ENCODE assay signal across 25 cellular contexts in the genomic region with DNA sequence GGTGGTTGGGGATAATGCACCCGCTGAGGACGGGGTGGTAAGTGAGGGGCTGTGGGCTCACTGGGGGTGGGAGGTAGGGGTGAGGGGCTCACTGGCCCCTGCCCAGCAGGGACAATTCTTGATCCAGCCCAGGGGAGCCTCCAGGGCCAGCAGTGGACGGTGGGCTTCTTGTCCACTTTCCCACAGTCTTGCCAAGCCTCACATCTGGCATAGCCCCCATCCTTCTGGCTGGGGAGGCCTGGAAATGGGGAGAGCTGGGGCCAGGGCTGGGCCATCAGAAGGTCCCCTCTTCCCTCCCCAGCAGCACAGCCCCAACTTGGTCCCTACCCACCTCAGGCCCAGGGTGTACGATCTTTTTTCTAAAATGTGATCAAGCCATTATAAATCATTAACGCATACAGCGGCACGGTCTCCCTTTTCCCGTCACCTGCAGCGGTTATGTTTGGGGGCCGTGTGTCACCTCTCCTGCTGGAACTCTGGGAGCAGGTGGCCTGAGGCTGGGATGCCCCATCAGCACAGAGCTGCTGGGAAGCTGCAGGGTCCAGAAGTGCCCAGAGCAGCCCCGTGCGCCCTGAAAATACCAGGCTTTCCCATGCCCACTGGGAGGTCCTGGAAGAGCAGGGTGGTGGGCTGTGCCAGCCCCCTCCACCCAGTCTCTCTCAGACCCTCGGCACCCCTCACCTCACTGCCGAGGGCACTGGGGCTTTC.
"Had no signal": no experiment of that assay in that cellular context is flagged by ENCODE, and none has a peak within 500 bp of the region (broad histone marks: within the 10 kb centered on the region; RNA-seq: fewer than 3 reads in every experiment).

No MANE protein-coding gene starts in this region.

- H3K4me1 ChIP-seq: adrenal gland, colonic mucosa, pancreas, psoas muscle, tibial artery, upper lobe of right lung had no signal

- H3K4me3 Mint-ChIP-seq: activated B cell treated with CpG ODN at 0.5 μM for 24 hours; activated naive CD4-positive, alpha-beta T cell treated with anti-CD3 and anti-CD28 coated beads for 36 hours; activated naive CD8-positive, alpha-beta T cell treated with anti-CD3 and anti-CD28 coated beads for 36 hours; activated T-cell treated with anti-CD3 and anti-CD28 coated beads, Interleukin-2, amount 50 U/mL, for 72 hours; nephron; stimulated activated memory B cell treated with anti-CD40 and anti-IgM and Interleukin-4, amounts not matched to agents 10 μg/mL and 1 μg/mL and 100 μg/mL, for 72 hours; stimulated activated naive CD8-positive, alpha-beta T cell treated with anti-CD3 and anti-CD28 coated beads, Interleukin-15, amount 100 ng/mL, for 72 hours; T-cell; T-helper 2 cell treated with Interferon-gamma antibody and Interleukin-4, amounts not matched to agents 5 μg/mL and 100 μg/mL, for 36 hours had no signal

- H3K9me3 Mint-ChIP-seq: activated B cell treated with CpG ODN at 0.5 μM for 24 hours; activated naive CD4-positive, alpha-beta T cell treated with anti-CD3 and anti-CD28 coated beads for 36 hours; activated naive CD8-positive, alpha-beta T cell treated with anti-CD3 and anti-CD28 coated beads for 36 hours; activated T-cell treated with anti-CD3 and anti-CD28 coated beads, Interleukin-2, amount 50 U/mL, for 72 hours; nephron; stimulated activated memory B cell treated with anti-CD40 and anti-IgM and Interleukin-4, amounts not matched to agents 10 μg/mL and 1 μg/mL and 100 μg/mL, for 72 hours; stimulated activated naive CD8-positive, alpha-beta T cell treated with anti-CD3 and anti-CD28 coated beads, Interleukin-15, amount 100 ng/mL, for 72 hours; T-cell; T-helper 2 cell treated with Interferon-gamma antibody and Interleukin-4, amounts not matched to agents 5 μg/mL and 100 μg/mL, for 36 hours had no signal

- H3K36me3 Mint-ChIP-seq: activated naive CD8-positive, alpha-beta T cell treated with anti-CD3 and anti-CD28 coated beads for 36 hours; stimulated activated memory B cell treated with anti-CD40 and anti-IgM and Interleukin-4, amounts not matched to agents 10 μg/mL and 1 μg/mL and 100 μg/mL, for 72 hours; T-cell had no signal

- H3K9me3 ChIP-seq: adrenal gland, body of pancreas, colonic mucosa, pancreas, psoas muscle, tibial artery, upper lobe of right lung had no signal

- H3K27ac Mint-ChIP-seq: activated B cell treated with CpG ODN at 0.5 μM for 24 hours; activated naive CD4-positive, alpha-beta T cell treated with anti-CD3 and anti-CD28 coated beads for 36 hours; activated naive CD8-positive, alpha-beta T cell treated with anti-CD3 and anti-CD28 coated beads for 36 hours; activated T-cell treated with anti-CD3 and anti-CD28 coated beads, Interleukin-2, amount 50 U/mL, for 72 hours; nephron; stimulated activated memory B cell treated with anti-CD40 and anti-IgM and Interleukin-4, amounts not matched to agents 10 μg/mL and 1 μg/mL and 100 μg/mL, for 72 hours; stimulated activated naive CD8-positive, alpha-beta T cell treated with anti-CD3 and anti-CD28 coated beads, Interleukin-15, amount 100 ng/mL, for 72 hours; T-cell; T-helper 2 cell treated with Interferon-gamma antibody and Interleukin-4, amounts not matched to agents 5 μg/mL and 100 μg/mL, for 36 hours had no signal

- H3K27me3 Mint-ChIP-seq: activated naive CD8-positive, alpha-beta T cell treated with anti-CD3 and anti-CD28 coated beads for 36 hours; T-cell had no signal

- H3K27ac ChIP-seq: body of pancreas, colonic mucosa, epithelial cell of prostate, hepatocyte, pancreas, psoas muscle, tibial artery, upper lobe of right lung had no signal

- DNase-seq: activated B cell treated with CpG ODN at 0.5 μM for 24 hours; activated CD4-positive, alpha-beta T cell treated with anti-CD3 and anti-CD28 coated beads for 4 hours; activated CD4-positive, alpha-beta T cell treated with anti-CD3 and anti-CD28 coated beads, Interleukin-2, amount 50 U/mL, for 4 hours; activated naive CD4-positive, alpha-beta T cell treated with anti-CD3 and anti-CD28 coated beads for 36 hours; activated naive CD8-positive, alpha-beta T cell treated with anti-CD3 and anti-CD28 coated beads for 36 hours; activated T-cell treated with anti-CD3 and anti-CD28 coated beads, Interleukin-2, amount 50 U/mL, for 72 hours; colonic mucosa; effector CD8-positive, alpha-beta T cell; stimulated activated CD4-positive, alpha-beta T cell treated with anti-CD3 and anti-CD28 coated beads, Interleukin-1b, Interleukin-23, amount 100 ng/mL, for 48 hours; stimulated activated CD4-positive, alpha-beta T cell treated with anti-CD3 and anti-CD28 coated beads, Interleukin-4, amount 100 ng/mL, for 4 hours; stimulated activated naive CD8-positive, alpha-beta T cell treated with anti-CD3 and anti-CD28 coated beads, Interleukin-15, amount 100 ng/mL, for 72 hours; T-cell had no signal

- H3K27me3 ChIP-seq: adrenal gland, body of pancreas, colonic mucosa, hepatocyte, pancreas had no signal

- H3K4me3 ChIP-seq: adrenal gland, body of pancreas, colonic mucosa, hepatocyte, lung, pancreas, psoas muscle, smooth muscle cell, tibial artery, upper lobe of right lung had no signal

- H3K36me3 ChIP-seq: colonic mucosa, pancreas, tibial artery, upper lobe of right lung had no signal
